In the genomic region with DNA sequence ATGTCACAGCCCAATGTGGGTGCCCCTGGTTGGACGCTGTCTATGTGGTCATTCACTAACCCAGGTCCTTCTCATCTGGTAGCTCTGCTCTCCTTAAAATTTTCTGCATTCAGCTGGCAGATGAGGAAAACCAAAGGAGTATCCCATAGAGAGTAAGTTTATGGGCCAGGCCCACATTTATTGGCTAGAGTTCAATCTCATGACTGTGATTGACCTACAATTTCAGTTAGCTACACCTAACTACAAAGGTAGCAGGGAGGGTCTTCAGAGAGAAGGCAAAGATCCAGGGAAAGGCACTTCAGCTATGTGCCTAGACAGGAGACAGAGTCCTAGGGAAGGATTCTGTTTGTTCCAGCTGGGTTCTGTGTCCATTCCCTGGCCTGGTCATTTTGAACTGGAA, we compare ENCODE assay signal across 14 cellular contexts. TPM values are rescaled to one million over a fixed set of nuclear protein-coding genes. Genes with fewer than 3 reads are reported as not detected.
DNase-seq lines count a peak whose midpoint lies in the region; ATAC-seq and TF ChIP-seq lines count a peak whose summit lies in the region.
"Had no signal": no experiment of that assay in that cellular context is flagged by ENCODE, and none has a peak within 500 bp of the region (broad histone marks: within the 10 kb centered on the region; RNA-seq: fewer than 3 reads in every experiment).

No MANE protein-coding gene starts in this region.

- no peak overlapping the region for H2AFZ ChIP-seq in ACC112 (ENCODE audit: low read length, unreplicated experiment)

- intact Hi-C loops in CD4-positive, alpha-beta memory T cell (cut with micrococcal nuclease), result loop anchor here (1.0 to 10.0 kb wide), 6 partner anchors 24 to 1289 kb away; partner anchors contain the start of genes PPIF, RPS24, ZCCHC24 and ZMIZ1
- intact Hi-C loops in activated T-helper 1 cell treated with anti-CD3 and anti-CD28 coated beads, Interleukin-12 subunit alpha, Interleukin-12 subunit beta, Interleukin-2, Interleukin-4 antibody, amounts not matched to agents 30 ng/mL and 10 ng/mL and 1 ng/mL, durations not matched to agents 14 hours and 24 hours and 36 hours (cut with micrococcal nuclease), result loop anchor here (1.0 to 10.0 kb wide), 2 partner anchors 8 to 881 kb away; partner anchors contain the start of gene ANXA11

- no peaks in the 10 kb centered on the region for H3K27me3 Mint-ChIP-seq in CD4-positive, alpha-beta memory T cell
- H3K27me3 Mint-ChIP-seq in activated T-helper 1 cell treated with anti-CD3 and anti-CD28 coated beads, Interleukin-12 subunit alpha, Interleukin-12 subunit beta, Interleukin-2, Interleukin-4 antibody, amounts not matched to agents 30 ng/mL and 10 ng/mL and 1 ng/mL, durations not matched to agents 14 hours and 24 hours and 36 hours (ENCODE audit: insufficient read depth), result no peaks in the 10 kb centered on the region
- H3K27me3 Mint-ChIP-seq in naive B cell, result no peaks in the 10 kb centered on the region

- peak overlapping the region; percentile 15; the same call in 1 of the 2 replicates for H3K27ac ChIP-seq in ACC112 (ENCODE audit: low read depth, low read length)
- H3K27ac ChIP-seq in CD4-positive, alpha-beta memory T cell (ENCODE audit: low read depth, low read length), result peak overlapping the region; percentile 37
- no peak overlapping the region for H3K27ac ChIP-seq in brain microvascular endothelial cell
- H3K27ac ChIP-seq: thyroid gland had no signal

- H3K27ac Mint-ChIP-seq in CD4-positive, alpha-beta memory T cell, result peak overlapping the region; percentile 92 to 98 (median 96)
- H3K27ac Mint-ChIP-seq in activated T-helper 1 cell treated with anti-CD3 and anti-CD28 coated beads, Interleukin-12 subunit alpha, Interleukin-12 subunit beta, Interleukin-2, Interleukin-4 antibody, amounts not matched to agents 30 ng/mL and 10 ng/mL and 1 ng/mL, durations not matched to agents 14 hours and 24 hours and 36 hours, result peak overlapping the region; percentile 98
- H3K27ac Mint-ChIP-seq in naive B cell, result peak overlapping the region in 4 of 6 donors; percentile 34 to 74 (median 41)
- H3K27ac Mint-ChIP-seq: progenitor cell of endocrine pancreas had no signal

- H3K9me3 ChIP-seq in CD4-positive, alpha-beta memory T cell (ENCODE audit: control insufficient read depth in 1 of 2, low read length in 2 of 2), result no peaks in the 10 kb centered on the region
- H3K9me3 ChIP-seq: thyroid gland had no signal

- CTCF ChIA-PET in CD4-positive, alpha-beta memory T cell (lab: Charles Lee; ENCODE audit: partially characterized antibody), result interaction anchor here (0.7 to 5.3 kb wide), 6 partner anchors 8 to 121 kb away, joined by 3 to 57 read pairs (median 5); partner anchors contain the start of gene PPIF

- no peaks in the 10 kb centered on the region for H3K79me2 ChIP-seq in ACC112 (ENCODE audit: control insufficient read depth, insufficient read depth, low read length, unreplicated experiment)

- ATAC-seq in naive B cell (ENCODE audit: low read depth in 2 of 2) (no peak), HG03442 (IDR thresholded peaks at IDR 0.05; ENCODE audit: unreplicated experiment) (no peak)

- H3K27me3 ChIP-seq in ACC112 (ENCODE audit: insufficient read depth, low read length), result no peaks in the 10 kb centered on the region
- H3K27me3 ChIP-seq in CD4-positive, alpha-beta memory T cell (ENCODE audit: insufficient read depth, low read length), result no peaks in the 10 kb centered on the region
- no peaks in the 10 kb centered on the region for H3K27me3 ChIP-seq in brain microvascular endothelial cell (replicated peaks)
- H3K27me3 ChIP-seq: thyroid gland had no signal

- POLR2A ChIA-PET in CD4-positive, alpha-beta memory T cell (lab: Charles Lee; ENCODE audit: partially characterized antibody), result interaction anchor here (0.7 to 5.5 kb wide), 15 partner anchors 8 to 864 kb away, joined by 3 to 54 read pairs (median 5); partner anchors contain the start of genes PPIF and ZCCHC24

- H3K9me3 Mint-ChIP-seq in CD4-positive, alpha-beta memory T cell, result peaks cover 0 to 2% (median 0%) of the 10 kb centered on the region in 8 donors
- H3K9me3 Mint-ChIP-seq in activated T-helper 1 cell treated with anti-CD3 and anti-CD28 coated beads, Interleukin-12 subunit alpha, Interleukin-12 subunit beta, Interleukin-2, Interleukin-4 antibody, amounts not matched to agents 30 ng/mL and 10 ng/mL and 1 ng/mL, durations not matched to agents 14 hours and 24 hours and 36 hours, result peaks cover 14% of the 10 kb centered on the region
- H3K9me3 Mint-ChIP-seq in naive B cell, result peaks cover 0 to 6% (median 2%) of the 10 kb centered on the region in 7 donors

- H3K36me3 ChIP-seq in ACC112 (ENCODE audit: insufficient read depth, low read length) (no peaks in the 10 kb centered on the region), brain microvascular endothelial cell (replicated peaks) (no peaks in the 10 kb centered on the region)
- H3K36me3 ChIP-seq in CD4-positive, alpha-beta memory T cell (ENCODE audit: insufficient read depth, low read length), result no peaks in the 10 kb centered on the region
- H3K36me3 ChIP-seq: thyroid gland had no signal

- in situ Hi-C loops in brain microvascular endothelial cell (cut with HindIII; ENCODE audit: low pct_ligation_motif_present, low sequenced_read_pairs), result no loop called here

- peak overlapping the region in 7 of 8 donors; percentile 69 to 91 (median 85) for H3K4me3 Mint-ChIP-seq in CD4-positive, alpha-beta memory T cell
- H3K4me3 Mint-ChIP-seq in activated T-helper 1 cell treated with anti-CD3 and anti-CD28 coated beads, Interleukin-12 subunit alpha, Interleukin-12 subunit beta, Interleukin-2, Interleukin-4 antibody, amounts not matched to agents 30 ng/mL and 10 ng/mL and 1 ng/mL, durations not matched to agents 14 hours and 24 hours and 36 hours, result peak overlapping the region; percentile 70
- H3K4me3 Mint-ChIP-seq in naive B cell, result peak overlapping the region in 3 of 8 donors; percentile 1 to 21 (median 4)

- no peak for TF ChIP-seq CTCF in brain microvascular endothelial cell (IDR thresholded peaks at IDR 0.05; ENCODE audit: low read depth, low read length, missing control alignments)

- H3K36me3 Mint-ChIP-seq in CD4-positive, alpha-beta memory T cell, result no peaks in the 10 kb centered on the region
- peaks cover 7% of the 10 kb centered on the region for H3K36me3 Mint-ChIP-seq in activated T-helper 1 cell treated with anti-CD3 and anti-CD28 coated beads, Interleukin-12 subunit alpha, Interleukin-12 subunit beta, Interleukin-2, Interleukin-4 antibody, amounts not matched to agents 30 ng/mL and 10 ng/mL and 1 ng/mL, durations not matched to agents 14 hours and 24 hours and 36 hours (ENCODE audit: low read depth)
- peaks cover 0 to 6% of the 10 kb centered on the region in 2 donors for H3K36me3 Mint-ChIP-seq in naive B cell

- peaks cover 51 to 61% (median 58%) of the 10 kb centered on the region in 4 donors for H3K4me1 Mint-ChIP-seq in CD4-positive, alpha-beta memory T cell
- peaks cover 64% of the 10 kb centered on the region for H3K4me1 Mint-ChIP-seq in activated T-helper 1 cell treated with anti-CD3 and anti-CD28 coated beads, Interleukin-12 subunit alpha, Interleukin-12 subunit beta, Interleukin-2, Interleukin-4 antibody, amounts not matched to agents 30 ng/mL and 10 ng/mL and 1 ng/mL, durations not matched to agents 14 hours and 24 hours and 36 hours (ENCODE audit: low read depth)
- peaks cover 15 to 30% (median 23%) of the 10 kb centered on the region in 3 donors for H3K4me1 Mint-ChIP-seq in naive B cell

- H3K4me1 ChIP-seq in ACC112 (ENCODE audit: control insufficient read depth, insufficient read depth, low read length, unreplicated experiment), result peaks cover 31% of the 10 kb centered on the region
- peaks cover 81% of the 10 kb centered on the region for H3K4me1 ChIP-seq in CD4-positive, alpha-beta memory T cell (ENCODE audit: insufficient read depth, low read length)

- H3K4me3 ChIP-seq in ACC112 (ENCODE audit: low read depth, low read length) (no peak overlapping the region), brain microvascular endothelial cell (ENCODE audit: low read depth, low read length) (no peak overlapping the region)
- peak overlapping the region in 1 of 2 donors; percentile 4 for H3K4me3 ChIP-seq in CD4-positive, alpha-beta memory T cell (ENCODE audit: low read length in 2 of 2)
- H3K4me3 ChIP-seq: thyroid gland had no signal

- no peak for DNase-seq in CD4-positive, alpha-beta memory T cell
- no peak for DNase-seq in activated T-helper 1 cell treated with anti-CD3 and anti-CD28 coated beads, Interleukin-12 subunit alpha, Interleukin-12 subunit beta, Interleukin-2, Interleukin-4 antibody, amounts not matched to agents 30 ng/mL and 10 ng/mL and 1 ng/mL, durations not matched to agents 14 hours and 24 hours and 36 hours (ENCODE audit: low spot score)
- no peak for DNase-seq in naive B cell
- no peak for DNase-seq in stimulated activated CD4-positive, alpha-beta T cell treated with anti-CD3 and anti-CD28 coated beads, Interleukin-2, amount 100 ng/mL, for 48 hours
- DNase-seq in brain microvascular endothelial cell, result no peak
- no peak for DNase-seq in activated gamma-delta T cell (lab: John Stamatoyannopoulos, UW)
- DNase-seq: cerebellar nuclear complex, islet precursor cell, NCI-H1436, NCI-H446 treated with DMSO at 0.1 percent for 48 hours had no signal

RNA-seq across cellular contexts. Expression of gene PPIF, which starts 23.7 kb away (rescaled TPM):
- 10 to 100 TPM; 26.3 to 33.7 TPM for total RNA-seq in CD4-positive, alpha-beta memory T cell
- polyA plus RNA-seq in CD4-positive, alpha-beta memory T cell, result 10 to 100 TPM; 10.6 to 13.1 TPM
- total RNA-seq in activated T-helper 1 cell treated with anti-CD3 and anti-CD28 coated beads, Interleukin-12 subunit alpha, Interleukin-12 subunit beta, Interleukin-2, Interleukin-4 antibody, amounts not matched to agents 30 ng/mL and 10 ng/mL and 1 ng/mL, durations not matched to agents 14 hours and 24 hours and 36 hours, result 155 and 157 TPM in 2 replicates
- 10 to 100 TPM in 4 of 6 donors, 1 to 10 TPM in 2; 9.5 to 16.1 (median 12.7) TPM for polyA plus RNA-seq in naive B cell (ENCODE audit: low read depth in 6 of 6)

Comparison
In these comparisons a context has a peak if more than half of its experiments do, and no peak if none do; other contexts are left out.
1. H3K27ac Mint-ChIP-seq: peak in every context shown above with its lines; median percentile 98 in activated T-helper 1 cell treated with anti-CD3 and anti-CD28 coated beads, Interleukin-12 subunit alpha, Interleukin-12 subunit beta, Interleukin-2, Interleukin-4 antibody, amounts not matched to agents 30 ng/mL and 10 ng/mL and 1 ng/mL, durations not matched to agents 14 hours and 24 hours and 36 hours; 96 in CD4-positive, alpha-beta memory T cell; 41 in naive B cell.